In the genomic region with DNA sequence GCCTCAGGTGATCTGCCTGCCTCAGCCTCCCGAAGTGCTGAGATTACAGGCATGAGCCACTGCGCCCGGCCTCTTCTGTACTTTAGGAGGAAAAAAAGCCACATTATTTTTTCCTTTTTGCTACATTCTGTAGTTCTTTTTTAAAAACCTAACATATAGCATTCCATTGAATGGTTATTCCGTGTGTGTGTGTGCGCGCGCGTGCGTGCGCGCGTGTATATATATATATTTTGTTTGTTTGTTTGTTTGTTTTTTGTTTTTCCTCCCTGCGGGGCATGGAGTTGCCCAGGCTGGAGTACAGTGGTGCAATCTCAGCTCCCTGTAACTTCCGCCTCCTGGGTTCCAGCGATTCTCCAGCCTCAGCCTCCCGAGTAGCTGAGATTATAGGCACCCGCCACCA, we compare ENCODE assay signal across 22 cellular contexts. TPM values are rescaled to one million over a fixed set of nuclear protein-coding genes. Genes with fewer than 3 reads are reported as not detected.
DNase-seq lines count a peak whose midpoint lies in the region; ATAC-seq and TF ChIP-seq lines count a peak whose summit lies in the region.
"Had no signal": no experiment of that assay in that cellular context is flagged by ENCODE, and none has a peak within 500 bp of the region (broad histone marks: within the 10 kb centered on the region; RNA-seq: fewer than 3 reads in every experiment).

No MANE protein-coding gene starts in this region.

- POLR2A ChIA-PET in PC-9 (lab: Charles Lee; ENCODE audit: unreplicated experiment) = no interaction called here

- H3K4me3 ChIP-seq in PC-9 (no peak overlapping the region), lower lobe of right lung (no peak overlapping the region)
- H3K4me3 ChIP-seq: K562, SJSA1 had no signal

- H3K4me1 Mint-ChIP-seq in type B pancreatic cell (ENCODE audit: unreplicated experiment) = peaks cover 46% of the 10 kb centered on the region

- H3K4me2 ChIP-seq in PC-9 = peak overlapping the region; percentile 63; the same call in 1 of the 2 replicates

- H3K36me3 ChIP-seq in PC-9 (ENCODE audit: low read depth) (no peaks in the 10 kb centered on the region; the same call in 1 of the 2 replicates), lower lobe of right lung (no peaks in the 10 kb centered on the region)
- H3K36me3 ChIP-seq: SJSA1 had no signal

- intact Hi-C loops in PC-9 (cut with micrococcal nuclease; ENCODE audit: unreplicated experiment) = no loop called here
- intact Hi-C loops in lower lobe of right lung (cut with DNase I) = no loop called here

- H3K27me3 ChIP-seq in PC-9 (ENCODE audit: insufficient read depth, low read depth) (no peaks in the 10 kb centered on the region), foreskin keratinocyte (no peaks in the 10 kb centered on the region), lower lobe of right lung (ENCODE audit: low read depth) (no peaks in the 10 kb centered on the region)
- H3K27me3 ChIP-seq: SJSA1 had no signal

- H3K9me3 ChIP-seq in PC-9 (ENCODE audit: insufficient read depth, low read depth) (no peaks in the 10 kb centered on the region), lower lobe of right lung (no peaks in the 10 kb centered on the region)
- H3K9me3 ChIP-seq: SJSA1 had no signal

- CTCF ChIA-PET in PC-9 (lab: Charles Lee) = no interaction called here

- H4K20me1 ChIP-seq in PC-9 (ENCODE audit: insufficient read depth) = no peaks in the 10 kb centered on the region

- TF ChIP-seq CTCF in PC-9 (conservative IDR thresholded peaks at IDR 0.05) (no peak), VCaP (conservative IDR thresholded peaks at IDR 0.05) (no peak), foreskin keratinocyte (conservative IDR thresholded peaks at IDR 0.05) (no peak), type B pancreatic cell (conservative IDR thresholded peaks at IDR 0.05) (no peak), lower lobe of right lung (IDR thresholded peaks at IDR 0.05) (no peak)

- peak overlapping the region; percentile 44 for H3K27ac Mint-ChIP-seq in type B pancreatic cell

- BruUV-seq in PC-9 (replicated peaks; lab: Mats Ljungman, UMichigan) = no TSS peak

- DNase-seq in PC-9 (no peak), foreskin keratinocyte (no peak), type B pancreatic cell (ENCODE audit: extremely low spot score, unreplicated experiment) (no peak), COR-L47 (lab: John Stamatoyannopoulos, UW) (no peak), lower lobe of right lung (no peak)
- DNase-seq in activated naive CD4-positive, alpha-beta T cell treated with anti-CD3 and anti-CD28 coated beads, Interleukin-2, amount 50 U/mL, for 16 hours = no peak
- DNase-seq: C1 segment of cervical spinal cord; CD8-positive, alpha-beta T cell; DMS153; DND-41; MV-4-11; NCI-H1105; NCI-H1436 treated with DMSO at 0.1 percent for 48 hours; NCI-H187 treated with DMSO at 0.1 percent for 48 hours; NCI-H446; NCI-H524 treated with DMSO at 0.1 percent for 48 hours; NCI-H774; PC-3; Right ventricle myocardium superior had no signal

- no peak overlapping the region for H3K27ac ChIP-seq in PC-9
- peak overlapping the region; percentile 22; the same call in 1 of the 2 replicates for H3K27ac ChIP-seq in VCaP
- peak overlapping the region; percentile 52 for H3K27ac ChIP-seq in foreskin keratinocyte
- no peak overlapping the region for H3K27ac ChIP-seq in lower lobe of right lung
- H3K27ac ChIP-seq: SJSA1 had no signal

- H3K4me1 ChIP-seq in PC-9 (replicated peaks; ENCODE audit: insufficient read depth) (peaks cover 84% of the 10 kb centered on the region), foreskin keratinocyte (peaks cover 41% of the 10 kb centered on the region), lower lobe of right lung (peaks cover 44% of the 10 kb centered on the region)

- H3K9me3 Mint-ChIP-seq in type B pancreatic cell = no peaks in the 10 kb centered on the region
- H3K9me3 Mint-ChIP-seq: CD8-positive, alpha-beta T cell had no signal

- no peak overlapping the region for H2AFZ ChIP-seq in PC-9

- no peak overlapping the region for H3K4me3 Mint-ChIP-seq in type B pancreatic cell

- H3F3A ChIP-seq in PC-9 (ENCODE audit: insufficient read depth, low read depth) = peaks cover 4% of the 10 kb centered on the region

- H3K27me3 Mint-ChIP-seq in type B pancreatic cell = no peaks in the 10 kb centered on the region

- peaks cover 88% of the 10 kb centered on the region for H3K79me2 ChIP-seq in PC-9 (ENCODE audit: low read depth)

- H3K36me3 Mint-ChIP-seq in type B pancreatic cell = no peaks in the 10 kb centered on the region

- no peaks in the 10 kb centered on the region for H3K9me2 ChIP-seq in PC-9 (ENCODE audit: insufficient read depth)

- ATAC-seq in foreskin keratinocyte (no peak), lower lobe of right lung (no peak)
- ATAC-seq: CD8-positive, alpha-beta T cell; K562; PC-3 had no signal

RNA-seq across cellular contexts. Expression of gene ARHGAP10, which starts 59.5 kb away (rescaled TPM):
- total RNA-seq in PC-9 (2021) (21.7 and 27.5 TPM in 2 replicates), foreskin keratinocyte (25.9 and 26.9 TPM in 2 replicates), type B pancreatic cell (ENCODE audit: low replicate concordance) (25.2 and 25.5 TPM in 2 replicates), lower lobe of right lung (26.4 TPM)
- polyA plus RNA-seq in foreskin keratinocyte = 18.2 and 18.8 TPM in 2 replicates

Comparison
In these comparisons a context has a peak if more than half of its experiments do, and no peak if none do; other contexts are left out.
1. H3K27ac ChIP-seq: peak in VCaP (single experiment) and foreskin keratinocyte (single experiment); none in PC-9 (single experiment) and lower lobe of right lung (single experiment).